In the genomic region with DNA sequence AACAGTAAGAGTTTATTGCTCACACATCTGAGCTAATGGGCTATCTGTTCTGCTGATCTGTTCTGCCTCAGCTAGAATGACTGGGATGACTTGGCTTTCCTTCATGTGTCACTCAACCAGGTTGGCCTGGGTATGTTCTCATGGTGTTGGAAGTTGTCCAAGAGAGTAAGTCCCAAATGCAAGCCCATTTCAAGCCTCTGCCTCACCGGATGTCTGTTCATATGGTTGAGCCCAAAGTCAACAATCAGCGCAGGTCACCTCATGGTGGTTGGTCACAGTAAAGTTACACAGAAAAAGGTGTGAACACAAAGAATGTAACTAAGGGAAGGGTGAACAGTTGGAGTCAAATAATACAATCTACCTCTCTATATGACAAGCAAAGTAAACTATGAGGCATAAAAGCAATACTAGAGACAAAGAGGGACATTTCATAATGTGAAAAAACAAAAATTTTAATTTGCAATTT, we compare ENCODE assay signal across 1 cellular context.
A peak's percentile ranks its signal among the peaks of the same experiment; 100 is the strongest.
TF ChIP-seq lines count a peak whose summit lies in the region.

No MANE protein-coding gene starts in this region.

TF ChIP-seq in K562, 482 proteins besides CTCF, POLR2A, EP300 and RAD21 (continued from another document):
- no peak for TF ChIP-seq CREB3L1 (IDR thresholded peaks at IDR 0.05; ENCODE audit: borderline replicate concordance, low read depth)
- no peak for TF ChIP-seq ZNF143 (CRISPR knock-in tag; IDR thresholded peaks at IDR 0.05)
- TF ChIP-seq ZNF316 (IDR thresholded peaks at IDR 0.05), result peak; percentile 96
- TF ChIP-seq CTBP1 (IDR thresholded peaks at IDR 0.05; ENCODE audit: borderline replicate concordance), result peak; percentile 76
- TF ChIP-seq JUND (IDR thresholded peaks at IDR 0.05; ENCODE audit: borderline replicate concordance, low read depth, low read length), result peak; percentile 81; the same call in 1 of the 2 replicates
- peak; percentile 38; the same call in 2 of the 3 replicates for TF ChIP-seq JUND (tag; IDR thresholded peaks at IDR 0.05; ENCODE audit: borderline replicate concordance, low read depth, low read length)
- TF ChIP-seq RFX7 (CRISPR knock-in tag; IDR thresholded peaks at IDR 0.05), result no peak
- peak; percentile 92; the same call in 1 of the 2 replicates for TF ChIP-seq ZNF766 (CRISPR knock-in tag; conservative IDR thresholded peaks at IDR 0.05)
